1 cellular context compared by ENCODE assay signal in genomic region chr20:49207071-49207470, GRCh38.
TF ChIP-seq lines count a peak whose summit lies in the region.

No MANE protein-coding gene starts in this region.

TF ChIP-seq in GM23338, 12 proteins besides CTCF, POLR2A, EP300 and RAD21 (continued from another document):
- TF ChIP-seq REST (IDR thresholded peaks at IDR 0.05; ENCODE audit: unreplicated experiment): no peak
- no peak for TF ChIP-seq CREB1 (CRISPR knock-in tag; IDR thresholded peaks at IDR 0.05; ENCODE audit: low read depth)
- no peak for TF ChIP-seq POLR2AphosphoS5 (IDR thresholded peaks at IDR 0.05; ENCODE audit: low read depth)
- no peak for TF ChIP-seq EZH2 (IDR thresholded peaks at IDR 0.05; ENCODE audit: low read depth, unreplicated experiment)
- TF ChIP-seq ZNF331 (CRISPR knock-in tag; IDR thresholded peaks at IDR 0.05; ENCODE audit: low read depth): no peak
- TF ChIP-seq STAT1 (IDR thresholded peaks at IDR 0.05; ENCODE audit: unreplicated experiment): no peak
- no peak for TF ChIP-seq EZH2phosphoT487 (IDR thresholded peaks at IDR 0.05; ENCODE audit: unreplicated experiment)
- TF ChIP-seq ETS1 (IDR thresholded peaks at IDR 0.05): no peak
- no peak for TF ChIP-seq ZNF114 (CRISPR knock-in tag; IDR thresholded peaks at IDR 0.05)
- TF ChIP-seq NANOG (IDR thresholded peaks at IDR 0.05; ENCODE audit: borderline replicate concordance): no peak
